In genomic region chr4:141697116-141697515, GRCh38 we compare ENCODE assay signal across 28 cellular contexts.
"Had no signal": no experiment of that assay in that cellular context is flagged by ENCODE, and none has a peak within 500 bp of the region (broad histone marks: within the 10 kb centered on the region; RNA-seq: fewer than 3 reads in every experiment).

No MANE protein-coding gene starts in this region.

- H3K9me3 ChIP-seq: ovary, psoas muscle, right lobe of liver, sigmoid colon, stomach, thoracic aorta, thyroid gland, upper lobe of right lung, uterus had no signal

- H3K27ac ChIP-seq: neural progenitor cell, ovary, parathyroid adenoma, psoas muscle, right lobe of liver, sigmoid colon, stomach, thoracic aorta, thyroid gland, tibial nerve, upper lobe of right lung, uterus had no signal

- DNase-seq: natural killer cell; occipital lobe; ovary; posterior cingulate gyrus; psoas muscle; right cardiac atrium; right lobe of liver; sigmoid colon; small intestine; stimulated activated CD4-positive, alpha-beta T cell treated with anti-CD3 and anti-CD28 coated beads, Interleukin-15, amount 100 ng/mL, for 24 hours; stimulated activated CD4-positive, alpha-beta T cell treated with anti-CD3 and anti-CD28 coated beads, Interleukin-2, amount 100 ng/mL, for 24 hours; stimulated activated CD4-positive, alpha-beta T cell treated with anti-CD3 and anti-CD28 coated beads, Interleukin-2, amount 100 ng/mL, for 48 hours; stimulated activated CD4-positive, alpha-beta T cell treated with anti-CD3 and anti-CD28 coated beads, Interleukin-4, amount 100 ng/mL, for 24 hours; stimulated activated naive B cell treated with anti-CD40 and anti-IgM and Interleukin-4, amounts not matched to agents 10 μg/mL and 1 μg/mL and 100 μg/mL, for 72 hours; stimulated activated naive CD4-positive, alpha-beta T cell treated with Interleukin-2 at 50 U/mL for 16 hours; stomach; thyroid gland; trophoblast cell; upper lobe of right lung; uterus had no signal

- ATAC-seq: natural killer cell; psoas muscle; right cardiac atrium; right lobe of liver; stimulated activated effector memory CD8-positive, alpha-beta T cell treated with anti-CD3 and anti-CD28 coated beads, Interleukin-12 subunit alpha, Interleukin-12 subunit beta, amount 100 ng/mL, for 72 hours; stimulated activated naive B cell treated with anti-CD40 and anti-IgM and Interleukin-4, amounts not matched to agents 10 μg/mL and 1 μg/mL and 100 μg/mL, for 72 hours; upper lobe of right lung had no signal

- H3K79me2 ChIP-seq: parathyroid adenoma had no signal

- H3K27me3 ChIP-seq: neural progenitor cell, ovary, right lobe of liver, sigmoid colon, stomach, thyroid gland, tibial nerve, upper lobe of right lung, uterus had no signal

- H3K27ac Mint-ChIP-seq: natural killer cell; nephron; neural progenitor cell; progenitor cell of endocrine pancreas; stimulated activated effector memory CD8-positive, alpha-beta T cell treated with anti-CD3 and anti-CD28 coated beads, Interleukin-12 subunit alpha, Interleukin-12 subunit beta, amount 100 ng/mL, for 72 hours; stimulated activated naive B cell treated with anti-CD40 and anti-IgM and Interleukin-4, amounts not matched to agents 10 μg/mL and 1 μg/mL and 100 μg/mL, for 72 hours; stimulated activated naive CD8-positive, alpha-beta T cell treated with anti-CD3 and anti-CD28 coated beads, Interleukin-15, Interleukin-2, amounts not matched to agents 100 ng/mL and 50 ng/mL, for 24 hours had no signal

- H3K36me3 ChIP-seq: neural progenitor cell, ovary, right lobe of liver, sigmoid colon, stomach, thoracic aorta, thyroid gland, tibial nerve, upper lobe of right lung, uterus had no signal

- H3K4me3 ChIP-seq: neural progenitor cell, ovary, psoas muscle, right lobe of liver, sigmoid colon, stomach, thoracic aorta, thyroid gland, tibial nerve, upper lobe of right lung, uterus had no signal

- H3K4me3 Mint-ChIP-seq: natural killer cell; nephron; neural progenitor cell; stimulated activated effector memory CD8-positive, alpha-beta T cell treated with anti-CD3 and anti-CD28 coated beads, Interleukin-12 subunit alpha, Interleukin-12 subunit beta, amount 100 ng/mL, for 72 hours; stimulated activated naive B cell treated with anti-CD40 and anti-IgM and Interleukin-4, amounts not matched to agents 10 μg/mL and 1 μg/mL and 100 μg/mL, for 72 hours; stimulated activated naive CD8-positive, alpha-beta T cell treated with anti-CD3 and anti-CD28 coated beads, Interleukin-15, Interleukin-2, amounts not matched to agents 100 ng/mL and 50 ng/mL, for 24 hours had no signal

- H3K9ac ChIP-seq: neural progenitor cell, parathyroid adenoma had no signal

- H3K4me1 Mint-ChIP-seq: neural progenitor cell had no signal

- H2AFZ ChIP-seq: neural progenitor cell, parathyroid adenoma had no signal

- H3K36me3 Mint-ChIP-seq: natural killer cell; neural progenitor cell; stimulated activated effector memory CD8-positive, alpha-beta T cell treated with anti-CD3 and anti-CD28 coated beads, Interleukin-12 subunit alpha, Interleukin-12 subunit beta, amount 100 ng/mL, for 72 hours had no signal

- H3K27me3 Mint-ChIP-seq: progenitor cell of endocrine pancreas; stimulated activated naive B cell treated with anti-CD40 and anti-IgM and Interleukin-4, amounts not matched to agents 10 μg/mL and 1 μg/mL and 100 μg/mL, for 72 hours; stimulated activated naive CD8-positive, alpha-beta T cell treated with anti-CD3 and anti-CD28 coated beads, Interleukin-15, Interleukin-2, amounts not matched to agents 100 ng/mL and 50 ng/mL, for 24 hours had no signal

- H3K4me2 ChIP-seq: neural progenitor cell had no signal

- H3K9me3 Mint-ChIP-seq: natural killer cell; stimulated activated naive CD8-positive, alpha-beta T cell treated with anti-CD3 and anti-CD28 coated beads, Interleukin-15, Interleukin-2, amounts not matched to agents 100 ng/mL and 50 ng/mL, for 24 hours had no signal

- FAIRE-seq: small intestine had no signal

- H3K4me1 ChIP-seq: neural progenitor cell, parathyroid adenoma, psoas muscle, right lobe of liver, sigmoid colon, stomach, thyroid gland, tibial nerve, upper lobe of right lung, uterus had no signal
